22 cellular contexts compared by ENCODE assay signal in the genomic region with DNA sequence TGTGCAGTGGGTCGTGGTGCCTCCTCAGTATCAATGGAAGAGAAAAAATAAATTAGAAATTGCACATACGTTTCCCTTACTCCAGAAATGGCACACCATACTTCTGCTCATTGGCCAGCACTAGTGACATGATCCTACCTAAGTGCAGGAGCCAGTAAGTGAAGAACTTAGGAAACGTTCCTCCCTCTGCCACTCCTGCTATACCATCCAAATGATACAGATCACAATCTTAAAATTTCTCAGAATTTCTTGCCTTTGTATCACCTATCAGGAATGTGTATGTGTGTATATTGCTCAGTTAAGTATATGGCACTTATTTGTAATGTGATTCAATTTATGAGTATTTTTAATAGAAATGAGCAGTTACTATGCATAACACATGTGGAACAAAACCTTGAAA.
A peak's percentile ranks its signal among the peaks of the same experiment; 100 is the strongest.
DNase-seq lines count a peak whose midpoint lies in the region; ATAC-seq and TF ChIP-seq lines count a peak whose summit lies in the region.
"Had no signal": no experiment of that assay in that cellular context is flagged by ENCODE, and none has a peak within 500 bp of the region (broad histone marks: within the 10 kb centered on the region; RNA-seq: fewer than 3 reads in every experiment).

No MANE protein-coding gene starts in this region.

- H3K27ac Mint-ChIP-seq in GM23338: no peak overlapping the region
- H3K27ac Mint-ChIP-seq: B cell; CD14-positive monocyte; CD8-positive, alpha-beta memory T cell had no signal

- peaks cover 2% of the 10 kb centered on the region for H3K27me3 Mint-ChIP-seq in GM23338 (ENCODE audit: insufficient read depth, low read depth, poor library complexity)

- H3F3A ChIP-seq in PC-3 (ENCODE audit: low read length, unreplicated experiment) (no peaks in the 10 kb centered on the region), GM23338 (replicated peaks; ENCODE audit: low read depth) (no peaks in the 10 kb centered on the region)

- H3K27ac ChIP-seq in ACC112 (ENCODE audit: low read depth, low read length) (peak overlapping the region; percentile 18), PC-3 (ENCODE audit: low read length) (peak overlapping the region; percentile 86), epithelial cell of prostate (peak overlapping the region; percentile 82), GM23338 (ENCODE audit: low read depth) (no peak overlapping the region)
- H3K27ac ChIP-seq: RWPE1, SK-N-MC had no signal

- H3K9me2 ChIP-seq in PC-3 (replicated peaks; ENCODE audit: low read length) (no peaks in the 10 kb centered on the region), GM23338 (ENCODE audit: insufficient read depth) (no peaks in the 10 kb centered on the region)

- H3K4me2 ChIP-seq in PC-3 (ENCODE audit: low read length) (peak overlapping the region; percentile 74), skeletal muscle satellite cell (ENCODE audit: low read length) (peak overlapping the region; percentile 67), GM23338 (no peak overlapping the region)

- H3K79me2 ChIP-seq in ACC112 (ENCODE audit: control insufficient read depth, insufficient read depth, low read length, unreplicated experiment) (no peaks in the 10 kb centered on the region), PC-3 (ENCODE audit: low read length) (no peaks in the 10 kb centered on the region), GM23338 (replicated peaks; ENCODE audit: insufficient read depth) (no peaks in the 10 kb centered on the region)

- CTCF ChIA-PET in PC-3 (lab: Charles Lee): interaction anchor here (0.6 kb wide), 1 partner anchor 620 kb away, joined by 4 read pairs; no protein-coding TSS in a partner anchor

- H2AFZ ChIP-seq in ACC112 (ENCODE audit: low read length, unreplicated experiment): no peak overlapping the region
- no peak overlapping the region for H2AFZ ChIP-seq in PC-3 (ENCODE audit: low read length)
- no peak overlapping the region for H2AFZ ChIP-seq in GM23338

- TF ChIP-seq CTCF in PC-3 (conservative IDR thresholded peaks at IDR 0.05; ENCODE audit: low read depth, low read length) (no peak), GM23338 (conservative IDR thresholded peaks at IDR 0.05; ENCODE audit: low read depth in 2 of 2) (no peak)

- H3K9ac ChIP-seq in PC-3 (ENCODE audit: low read length): peak overlapping the region; percentile 31
- no peak overlapping the region for H3K9ac ChIP-seq in skeletal muscle satellite cell (ENCODE audit: low read depth, low read length)

- no peak overlapping the region for H3K4me3 Mint-ChIP-seq in GM23338
- H3K4me3 Mint-ChIP-seq: B cell; CD14-positive monocyte; CD8-positive, alpha-beta memory T cell had no signal

- no peaks in the 10 kb centered on the region for H4K20me1 ChIP-seq in PC-3 (ENCODE audit: low read length)
- no peaks in the 10 kb centered on the region for H4K20me1 ChIP-seq in GM23338 (replicated peaks; ENCODE audit: insufficient read depth)

- H3K4me3 ChIP-seq in ACC112 (ENCODE audit: low read depth, low read length): no peak overlapping the region
- H3K4me3 ChIP-seq in PC-3 (ENCODE audit: low read length): peak overlapping the region; percentile 34
- peak overlapping the region; percentile 31 for H3K4me3 ChIP-seq in skeletal muscle satellite cell (ENCODE audit: low read length)
- no peak overlapping the region for H3K4me3 ChIP-seq in GM23338
- H3K4me3 ChIP-seq: GM12878, SK-N-MC had no signal

- POLR2A ChIA-PET in PC-3 (lab: Charles Lee; ENCODE audit: unreplicated experiment): no interaction called here

- peak; percentile 57 for ATAC-seq in PC-3
- ATAC-seq in GM21529 (IDR thresholded peaks at IDR 0.05; ENCODE audit: unreplicated experiment): no peak
- no peak for ATAC-seq in HG02610 (IDR thresholded peaks at IDR 0.05; ENCODE audit: unreplicated experiment)
- ATAC-seq in GM23338: no peak
- ATAC-seq: GM12878 had no signal

- H3K4me1 ChIP-seq in ACC112 (ENCODE audit: control insufficient read depth, insufficient read depth, low read length, unreplicated experiment) (peaks cover 9% of the 10 kb centered on the region), PC-3 (ENCODE audit: insufficient read depth, low read length) (peaks cover 43% of the 10 kb centered on the region), skeletal muscle satellite cell (ENCODE audit: control insufficient read depth, insufficient read depth, low read length) (peaks cover 9% of the 10 kb centered on the region), GM23338 (ENCODE audit: insufficient read depth) (no peaks in the 10 kb centered on the region)

- H3K27me3 ChIP-seq in ACC112 (ENCODE audit: insufficient read depth, low read length) (no peaks in the 10 kb centered on the region), PC-3 (ENCODE audit: low read length) (no peaks in the 10 kb centered on the region), skeletal muscle satellite cell (ENCODE audit: control insufficient read depth, insufficient read depth, low read length) (no peaks in the 10 kb centered on the region), GM23338 (ENCODE audit: insufficient read depth) (no peaks in the 10 kb centered on the region)

- intact Hi-C loops in PC-3 (cut with micrococcal nuclease): loop anchor here (5.0 kb wide), 1 partner anchor 51 kb away; no protein-coding TSS in a partner anchor

- H3K36me3 Mint-ChIP-seq in GM23338 (ENCODE audit: low read depth): no peaks in the 10 kb centered on the region
- H3K36me3 Mint-ChIP-seq: CD14-positive monocyte; CD8-positive, alpha-beta memory T cell had no signal

- no peaks in the 10 kb centered on the region for H3K4me1 Mint-ChIP-seq in GM23338
- H3K4me1 Mint-ChIP-seq: B cell; CD14-positive monocyte; CD8-positive, alpha-beta memory T cell had no signal

- H3K9me3 Mint-ChIP-seq in GM23338: no peaks in the 10 kb centered on the region
- H3K9me3 Mint-ChIP-seq: CD8-positive, alpha-beta memory T cell had no signal

- H3K9me3 ChIP-seq in PC-3 (ENCODE audit: low read length): no peaks in the 10 kb centered on the region
- H3K9me3 ChIP-seq in skeletal muscle satellite cell (replicated peaks; ENCODE audit: low read length): no peaks in the 10 kb centered on the region

- DNase-seq in PC-3: peak; percentile 74
- DNase-seq in epithelial cell of prostate (ENCODE audit: low read depth, low spot score): no peak
- no peak for DNase-seq in GM23338 (ENCODE audit: low spot score)
- DNase-seq: CD8-positive, alpha-beta memory T cell; DMS 273 treated with DMSO at 0.1 percent for 48 hours; DMS79; GDM1; KG1; MM.1S; NCI-H2029; NCI-H510A treated with DMSO at 0.1 percent for 48 hours; NCI-H748 treated with DMSO at 0.1 percent for 48 hours; SHP77 treated with DMSO at 0.1 percent for 48 hours had no signal

- H3K36me3 ChIP-seq in ACC112 (ENCODE audit: insufficient read depth, low read length) (no peaks in the 10 kb centered on the region), PC-3 (ENCODE audit: low read depth, low read length) (no peaks in the 10 kb centered on the region), skeletal muscle satellite cell (ENCODE audit: insufficient read depth, low read length) (no peaks in the 10 kb centered on the region), GM23338 (ENCODE audit: insufficient read depth) (no peaks in the 10 kb centered on the region)

- BruUV-seq in PC-3 (replicated peaks; lab: Mats Ljungman, UMichigan): no TSS peak

TF ChIP-seq in GM23338, 12 proteins besides CTCF, POLR2A, EP300 and RAD21:
- TF ChIP-seq CREB1 (CRISPR knock-in tag; IDR thresholded peaks at IDR 0.05; ENCODE audit: low read depth) (no peak), NANOG (IDR thresholded peaks at IDR 0.05; ENCODE audit: borderline replicate concordance) (no peak), POLR2AphosphoS5 (IDR thresholded peaks at IDR 0.05; ENCODE audit: low read depth) (no peak), ZNF331 (CRISPR knock-in tag; IDR thresholded peaks at IDR 0.05; ENCODE audit: low read depth) (no peak)
TF ChIP-seq in GM23338: peak in this region for 0.

Comparison
In these comparisons a context has a peak if more than half of its experiments do, and no peak if none do; other contexts are left out.
1. H3K4me3 ChIP-seq: peak in PC-3 (single experiment) and skeletal muscle satellite cell (single experiment); none in ACC112 (single experiment) and GM23338 (single experiment).